Comparison of ENCODE assay signal across 8 cellular contexts in genomic region chr18:48975817-48976649, GRCh38. TPM values are rescaled to one million over a fixed set of nuclear protein-coding genes. Genes with fewer than 3 reads are reported as not detected.
DNase-seq lines count a peak whose midpoint lies in the region; ATAC-seq and TF ChIP-seq lines count a peak whose summit lies in the region.

No MANE protein-coding gene starts in this region.

- H4K20me1 ChIP-seq in BLaER1 (no peaks in the 10 kb centered on the region), SU-DHL-6 (ENCODE audit: low read depth, low read length) (no peaks in the 10 kb centered on the region), smooth muscle cell (ENCODE audit: low read depth) (no peaks in the 10 kb centered on the region)

- H3K9me3 ChIP-seq in BLaER1: no peaks in the 10 kb centered on the region
- no peaks in the 10 kb centered on the region for H3K9me3 ChIP-seq in SU-DHL-6 (ENCODE audit: insufficient read depth, low read length)
- no peaks in the 10 kb centered on the region for H3K9me3 ChIP-seq in adrenal gland (replicated peaks in 1 of 3)
- H3K9me3 ChIP-seq in iPS-15b (ENCODE audit: control insufficient read depth, insufficient read depth, low read length): no peaks in the 10 kb centered on the region
- H3K9me3 ChIP-seq in smooth muscle cell (replicated peaks; ENCODE audit: low read depth): no peaks in the 10 kb centered on the region

- TF ChIP-seq CTCF in SU-DHL-6 (IDR thresholded peaks at IDR 0.05; ENCODE audit: insufficient read depth, low read length, poor library complexity, severe bottlenecking): no peak
- TF ChIP-seq CTCF in adrenal gland (IDR thresholded peaks at IDR 0.05): peak in 1 of 6 experiments; percentile 16
- TF ChIP-seq CTCF in smooth muscle cell (IDR thresholded peaks at IDR 0.05; ENCODE audit: borderline replicate concordance, insufficient read depth, poor library complexity, severe bottlenecking): no peak

- H3F3A ChIP-seq in SU-DHL-6 (ENCODE audit: insufficient read depth) (no peaks in the 10 kb centered on the region), smooth muscle cell (ENCODE audit: low read depth) (peaks cover 6% of the 10 kb centered on the region)

- peak; percentile 48 to 53 for TF ChIP-seq POLR2A in adrenal gland (IDR thresholded peaks at IDR 0.05)

- peak; percentile 73 for ATAC-seq in GM19328 (IDR thresholded peaks at IDR 0.05; ENCODE audit: unreplicated experiment)
- peak; percentile 45 for ATAC-seq in HG03565 (IDR thresholded peaks at IDR 0.05; ENCODE audit: unreplicated experiment)

- WGBS in adrenal gland, 4 donors: 2 to 19% (median 2%) methylated on average over 21 to 117 of the region's 119 CpGs
- 1% methylated on average over 32 of the region's 119 CpGs for WGBS in smooth muscle cell (ENCODE audit: low lambda C conversion rate)

- no peaks in the 10 kb centered on the region for H3K79me2 ChIP-seq in SU-DHL-6 (ENCODE audit: insufficient read depth, low read length)
- H3K79me2 ChIP-seq in smooth muscle cell (ENCODE audit: low read depth): peaks cover 25% of the 10 kb centered on the region

- intact Hi-C loops in adrenal gland (cut with DNase I): no loop called here

- no peaks in the 10 kb centered on the region for H3K9me2 ChIP-seq in SU-DHL-6 (replicated peaks; ENCODE audit: insufficient read depth, low read length)

- H3K4me3 ChIP-seq in BLaER1 (peak overlapping the region; percentile 78), SU-DHL-6 (ENCODE audit: insufficient read depth, low read length, poor library complexity, severe bottlenecking) (peak overlapping the region; percentile 45), adrenal gland (peak overlapping the region in 2 of 4 donors; percentile 73 to 76), iPS-15b (ENCODE audit: low read depth, low read length) (peak overlapping the region; percentile 65), smooth muscle cell (peak overlapping the region; percentile 81)

- H2AFZ ChIP-seq in SU-DHL-6 (ENCODE audit: low read depth, low read length, severe bottlenecking) (peak overlapping the region; percentile 12), smooth muscle cell (ENCODE audit: low read depth) (no peak overlapping the region)

- H3K4me2 ChIP-seq in BLaER1 (peak overlapping the region; percentile 97), SU-DHL-6 (ENCODE audit: low read depth, low read length, poor library complexity, severe bottlenecking) (peak overlapping the region; percentile 46), smooth muscle cell (peak overlapping the region; percentile 97)

- peaks cover 51% of the 10 kb centered on the region for H3K27me3 ChIP-seq in BLaER1
- H3K27me3 ChIP-seq in SU-DHL-6 (ENCODE audit: low read length): no peaks in the 10 kb centered on the region
- H3K27me3 ChIP-seq in adrenal gland: no peaks in the 10 kb centered on the region
- peaks cover 22% of the 10 kb centered on the region for H3K27me3 ChIP-seq in iPS-15b (ENCODE audit: control insufficient read depth, insufficient read depth, low read length)
- H3K27me3 ChIP-seq in smooth muscle cell (ENCODE audit: low read depth): no peaks in the 10 kb centered on the region

- H3K27ac ChIP-seq in BLaER1 (peak overlapping the region; percentile 16; the same call in 1 of the 2 replicates), SU-DHL-6 (ENCODE audit: low read depth, low read length) (no peak overlapping the region), adrenal gland (peak overlapping the region in 3 of 5 donors; percentile 74 to 90 (median 77)), smooth muscle cell (ENCODE audit: low read depth) (peak overlapping the region; percentile 94)

- H3K4me1 ChIP-seq in BLaER1: peaks cover 21% of the 10 kb centered on the region; the same call in 1 of the 2 replicates
- H3K4me1 ChIP-seq in adrenal gland (replicated peaks in 1 of 2): peaks cover 8 to 19% of the 10 kb centered on the region in 2 donors
- peaks cover 12% of the 10 kb centered on the region for H3K4me1 ChIP-seq in iPS-15b (ENCODE audit: control insufficient read depth, insufficient read depth, low read length)
- H3K4me1 ChIP-seq in smooth muscle cell (ENCODE audit: low read depth): peaks cover 16% of the 10 kb centered on the region

- DNase-seq in adrenal gland (peak; percentile 65 to 73 (median 68)), smooth muscle cell (lab: John Stamatoyannopoulos, UW; ENCODE audit: unreplicated experiment) (no peak)
- DNase-seq in NK-92 treated with Interleukin-12 subunit alpha and Interleukin-12 subunit beta, amount 100 ng/mL, for 24 hours (lab: John Stamatoyannopoulos, UW): no peak

- H3K36me3 ChIP-seq in BLaER1: no peaks in the 10 kb centered on the region
- no peaks in the 10 kb centered on the region for H3K36me3 ChIP-seq in SU-DHL-6 (ENCODE audit: low read length)
- H3K36me3 ChIP-seq in adrenal gland (replicated peaks in 1 of 2): no peaks in the 10 kb centered on the region
- no peaks in the 10 kb centered on the region for H3K36me3 ChIP-seq in iPS-15b (ENCODE audit: control insufficient read depth, insufficient read depth, low read length)
- H3K36me3 ChIP-seq in smooth muscle cell (ENCODE audit: low read depth): no peaks in the 10 kb centered on the region

- H3K9ac ChIP-seq in BLaER1: peak overlapping the region; percentile 74
- H3K9ac ChIP-seq in SU-DHL-6 (ENCODE audit: low read length): peak overlapping the region; percentile 33; the same call in 1 of the 2 replicates
- H3K9ac ChIP-seq in iPS-15b (ENCODE audit: low read depth, low read length): peak overlapping the region; percentile 70
- peak overlapping the region; percentile 96 for H3K9ac ChIP-seq in smooth muscle cell (ENCODE audit: low read depth)

RNA-seq across cellular contexts. Expression of gene SMAD7, which starts 25.3 kb away (rescaled TPM):
- total RNA-seq in adrenal gland (10 to 100 TPM; 14.5 to 68.3 (median 25.5) TPM), smooth muscle cell (114 and 142 TPM in 2 replicates)
- polyA plus RNA-seq in adrenal gland (10 to 100 TPM in 1 of 3 donors, 1 to 10 TPM in 2; 6.1 to 12.6 (median 8.2) TPM), smooth muscle cell (134 and 136 TPM in 2 replicates)

Comparison
In these comparisons a context has a peak if more than half of its experiments do, and no peak if none do; other contexts are left out.
1. H3K4me2 ChIP-seq: peak in every context shown above with its lines; median percentile 97 in BLaER1; 97 in smooth muscle cell; 46 in SU-DHL-6.
2. H3K9ac ChIP-seq: peak in every context shown above with its lines; median percentile 96 in smooth muscle cell; 74 in BLaER1; 70 in iPS-15b; 33 in SU-DHL-6.
3. DNase-seq: peak in adrenal gland (7 of 7); none in smooth muscle cell (single experiment) and NK-92 treated with Interleukin-12 subunit alpha and Interleukin-12 subunit beta, amount 100 ng/mL, for 24 hours (single experiment).